ENCODE assay signal across 15 cellular contexts in the genomic region with DNA sequence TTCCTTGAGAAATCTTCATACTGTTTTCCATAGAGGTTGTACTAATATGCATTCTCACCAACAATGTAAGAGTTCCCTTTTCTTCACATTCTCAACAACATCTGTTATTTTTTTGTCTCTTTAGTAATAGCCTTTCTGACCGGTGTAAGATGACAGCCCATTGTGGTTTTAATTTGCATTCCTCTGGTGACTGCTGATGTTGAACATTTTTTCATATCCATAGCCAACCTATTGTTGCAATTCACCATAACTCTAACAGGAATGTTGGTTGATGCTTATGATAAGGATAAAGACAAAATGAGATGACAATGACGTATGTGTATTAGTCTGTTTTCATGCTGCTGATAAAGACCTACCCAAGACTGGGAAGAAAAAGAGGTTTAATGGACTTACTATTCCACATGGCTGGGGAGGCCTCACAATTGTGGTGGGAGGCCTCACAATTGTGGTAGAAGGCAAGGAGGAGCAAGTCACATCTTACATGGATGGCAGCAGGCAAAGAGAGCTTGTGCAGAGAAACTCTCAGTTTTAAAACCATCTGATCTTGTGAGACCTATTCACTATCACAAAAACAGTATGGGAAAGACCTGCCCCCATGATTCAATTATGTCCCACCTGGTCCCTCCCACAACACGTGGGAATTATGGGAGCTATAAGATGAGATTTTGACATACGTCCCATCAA. TPM values are rescaled to one million over a fixed set of nuclear protein-coding genes. Genes with fewer than 3 reads are reported as not detected.
"Had no signal": no experiment of that assay in that cellular context is flagged by ENCODE, and none has a peak within 500 bp of the region (broad histone marks: within the 10 kb centered on the region; RNA-seq: fewer than 3 reads in every experiment).

No MANE protein-coding gene starts in this region.

- H3K36me3 ChIP-seq: thoracic aorta had no signal

- H3K4me1 ChIP-seq: psoas muscle had no signal

- H3K4me3 ChIP-seq: psoas muscle, thoracic aorta had no signal

- DNase-seq: activated CD4-positive, alpha-beta memory T cell treated with anti-CD3 and anti-CD28 coated beads, Interleukin-2, amount 10 ng/mL, durations not matched to agents 7 days and 5 days; activated CD4-positive, alpha-beta T cell treated with anti-CD3 and anti-CD28 coated beads for 1 hour; activated gamma-delta T cell; activated T-cell treated with anti-CD3 and anti-CD28 coated beads, Interleukin-2, amount 50 U/mL, for 48 hours; anterior cingulate cortex; erythroblast; foreskin melanocyte; mesenchymal stem cell; nephron progenitor cell; psoas muscle; stimulated activated CD4-positive, alpha-beta T cell treated with anti-CD3 and anti-CD28 coated beads, Interleukin-2, amount 100 ng/mL, for 48 hours; stimulated activated naive CD8-positive, alpha-beta T cell treated with anti-CD3 and anti-CD28 coated beads, Interleukin-15, Interleukin-2, amounts not matched to agents 100 U/mL and 50 U/mL, for 24 hours; T-helper 9 cell had no signal

- H3K27ac ChIP-seq: psoas muscle, thoracic aorta had no signal

RNA-seq across cellular contexts. Expression of a gene that starts 37.6 kb away (rescaled TPM):
- total RNA-seq: activated CD4-positive, alpha-beta memory T cell treated with anti-CD3 and anti-CD28 coated beads, Interleukin-2, amount 10 ng/mL, durations not matched to agents 7 days and 5 days; osteoblast; thoracic aorta had no signal

RNA-seq across cellular contexts. Expression of a gene that starts 41.3 kb away (rescaled TPM):
- total RNA-seq: thoracic aorta had no signal
